In the genomic region with DNA sequence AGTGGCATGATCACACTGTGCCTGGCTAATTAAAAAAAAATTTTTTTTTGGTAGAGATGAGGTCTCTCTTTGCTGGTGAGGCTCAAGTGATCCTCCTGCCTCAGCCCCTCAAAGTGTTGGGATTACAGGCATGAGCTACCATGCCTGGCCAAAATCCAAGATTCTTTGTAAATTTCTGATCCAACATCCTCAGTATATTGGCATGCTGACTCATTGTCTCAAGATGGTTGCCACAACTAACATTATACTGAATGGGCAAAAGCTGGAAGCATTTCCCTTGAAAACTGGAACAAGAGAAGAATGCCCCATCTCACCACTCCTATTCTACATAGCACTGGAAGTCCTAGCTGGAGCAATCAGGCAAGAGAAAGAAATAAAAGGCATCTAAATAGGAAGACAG, we compare ENCODE assay signal across 18 cellular contexts.
DNase-seq lines count a peak whose midpoint lies in the region; ATAC-seq and TF ChIP-seq lines count a peak whose summit lies in the region.
"Had no signal": no experiment of that assay in that cellular context is flagged by ENCODE, and none has a peak within 500 bp of the region (broad histone marks: within the 10 kb centered on the region; RNA-seq: fewer than 3 reads in every experiment).

No MANE protein-coding gene starts in this region.

- no peaks in the 10 kb centered on the region for H3K4me1 Mint-ChIP-seq in GM23338
- no peaks in the 10 kb centered on the region for H3K4me1 Mint-ChIP-seq in activated T-cell treated with anti-CD3 and anti-CD28 coated beads, Interleukin-2, amount 50 U/mL, for 72 hours (ENCODE audit: low read depth)
- no peaks in the 10 kb centered on the region for H3K4me1 Mint-ChIP-seq in activated T-helper 17 cell treated with anti-CD3 and anti-CD28 coated beads, Interleukin-2, amount 50 U/mL, for 72 hours
- H3K4me1 Mint-ChIP-seq: activated CD8-positive, alpha-beta memory T cell treated with anti-CD3 and anti-CD28 coated beads, Interleukin-2, amount 10 ng/mL, durations not matched to agents 7 days and 5 days; WTC11 had no signal

- H3K27me3 Mint-ChIP-seq in GM23338 (ENCODE audit: insufficient read depth, low read depth, poor library complexity), result peaks cover 3% of the 10 kb centered on the region
- no peaks in the 10 kb centered on the region for H3K27me3 Mint-ChIP-seq in activated T-cell treated with anti-CD3 and anti-CD28 coated beads, Interleukin-2, amount 50 U/mL, for 72 hours (ENCODE audit: low read depth)
- H3K27me3 Mint-ChIP-seq in activated T-helper 17 cell treated with anti-CD3 and anti-CD28 coated beads, Interleukin-2, amount 50 U/mL, for 72 hours, result peaks cover 3% of the 10 kb centered on the region
- H3K27me3 Mint-ChIP-seq: activated CD8-positive, alpha-beta memory T cell treated with anti-CD3 and anti-CD28 coated beads, Interleukin-2, amount 10 ng/mL, durations not matched to agents 7 days and 5 days; activated naive CD8-positive, alpha-beta T cell had no signal

- H3K4me3 ChIP-seq in GM23338 (no peak overlapping the region), RWPE2 (ENCODE audit: severe bottlenecking) (no peak overlapping the region), epithelial cell of proximal tubule (ENCODE audit: low read depth, low read length) (no peak overlapping the region), osteoblast (ENCODE audit: insufficient read depth, low read length) (no peak overlapping the region)
- H3K4me3 ChIP-seq: right lobe of liver, transverse colon had no signal

- ATAC-seq in GM23338, result no peak
- peak; percentile 59; the same call in 2 of the 3 replicates for ATAC-seq in RWPE2 (ENCODE audit: low read depth)
- no peak for ATAC-seq in activated T-cell treated with anti-CD3 and anti-CD28 coated beads, Interleukin-2, amount 50 U/mL, for 72 hours (replicated peaks in 1 of 2)
- ATAC-seq in activated T-helper 17 cell treated with anti-CD3 and anti-CD28 coated beads, Interleukin-2, amount 50 U/mL, for 72 hours (replicated peaks), result no peak
- ATAC-seq: activated CD8-positive, alpha-beta memory T cell treated with anti-CD3 and anti-CD28 coated beads, Interleukin-2, amount 10 ng/mL, durations not matched to agents 7 days and 5 days; esophagus mucosa; HepG2; right lobe of liver; WTC11 had no signal

- H3K4me2 ChIP-seq in GM23338, result no peak overlapping the region
- no peak overlapping the region for H3K4me2 ChIP-seq in osteoblast (ENCODE audit: insufficient read depth, low read length)

- H3K9me3 ChIP-seq in RWPE2 (ENCODE audit: severe bottlenecking) (no peaks in the 10 kb centered on the region), osteoblast (ENCODE audit: low read depth, low read length) (no peaks in the 10 kb centered on the region)
- H3K9me3 ChIP-seq: neutrophil, right lobe of liver, transverse colon had no signal

- H3K36me3 ChIP-seq in GM23338 (ENCODE audit: insufficient read depth) (no peaks in the 10 kb centered on the region), RWPE2 (ENCODE audit: low read depth) (no peaks in the 10 kb centered on the region), osteoblast (ENCODE audit: insufficient read depth, low read length) (no peaks in the 10 kb centered on the region)
- H3K36me3 ChIP-seq: neutrophil, right lobe of liver, transverse colon had no signal

- no peaks in the 10 kb centered on the region for H3K79me2 ChIP-seq in GM23338 (replicated peaks; ENCODE audit: insufficient read depth)
- no peaks in the 10 kb centered on the region for H3K79me2 ChIP-seq in osteoblast (ENCODE audit: insufficient read depth, low read length)

- H3K27ac Mint-ChIP-seq in GM23338, result no peak overlapping the region
- no peak overlapping the region for H3K27ac Mint-ChIP-seq in activated T-cell treated with anti-CD3 and anti-CD28 coated beads, Interleukin-2, amount 50 U/mL, for 72 hours
- H3K27ac Mint-ChIP-seq in activated T-helper 17 cell treated with anti-CD3 and anti-CD28 coated beads, Interleukin-2, amount 50 U/mL, for 72 hours, result no peak overlapping the region
- H3K27ac Mint-ChIP-seq: activated CD8-positive, alpha-beta memory T cell treated with anti-CD3 and anti-CD28 coated beads, Interleukin-2, amount 10 ng/mL, durations not matched to agents 7 days and 5 days; activated naive CD8-positive, alpha-beta T cell; WTC11 had no signal

- no peak overlapping the region for H3K4me3 Mint-ChIP-seq in GM23338
- H3K4me3 Mint-ChIP-seq in activated T-cell treated with anti-CD3 and anti-CD28 coated beads, Interleukin-2, amount 50 U/mL, for 72 hours, result no peak overlapping the region
- no peak overlapping the region for H3K4me3 Mint-ChIP-seq in activated T-helper 17 cell treated with anti-CD3 and anti-CD28 coated beads, Interleukin-2, amount 50 U/mL, for 72 hours
- H3K4me3 Mint-ChIP-seq: activated CD8-positive, alpha-beta memory T cell treated with anti-CD3 and anti-CD28 coated beads, Interleukin-2, amount 10 ng/mL, durations not matched to agents 7 days and 5 days; activated naive CD8-positive, alpha-beta T cell; WTC11 had no signal

- H3K9me2 ChIP-seq in GM23338 (ENCODE audit: insufficient read depth), result no peaks in the 10 kb centered on the region

- H2AFZ ChIP-seq in GM23338, result peak overlapping the region; percentile 52; the same call in 1 of the 2 replicates
- peak overlapping the region; percentile 90 for H2AFZ ChIP-seq in osteoblast (ENCODE audit: low read length)

- H3K27me3 ChIP-seq in GM23338 (ENCODE audit: insufficient read depth), result no peaks in the 10 kb centered on the region
- no peaks in the 10 kb centered on the region for H3K27me3 ChIP-seq in RWPE2 (ENCODE audit: insufficient read depth, poor library complexity, severe bottlenecking)
- H3K27me3 ChIP-seq in osteoblast (ENCODE audit: insufficient read depth, low read length), result no peaks in the 10 kb centered on the region
- H3K27me3 ChIP-seq: neutrophil, right lobe of liver, transverse colon had no signal

- TF ChIP-seq CTCF in GM23338 (conservative IDR thresholded peaks at IDR 0.05; ENCODE audit: low read depth in 2 of 2) (no peak), RWPE2 (IDR thresholded peaks at IDR 0.05; ENCODE audit: poor library complexity, severe bottlenecking) (no peak), epithelial cell of proximal tubule (conservative IDR thresholded peaks at IDR 0.05; ENCODE audit: low read depth, low read length) (no peak), osteoblast (IDR thresholded peaks at IDR 0.05; ENCODE audit: extremely low read depth, low read depth, low read length) (no peak), GM20000 (IDR thresholded peaks at IDR 0.05; ENCODE audit: extremely low read depth, missing control alignments) (no peak)

- H3F3A ChIP-seq in GM23338 (replicated peaks; ENCODE audit: low read depth), result no peaks in the 10 kb centered on the region

- no peaks in the 10 kb centered on the region for H4K20me1 ChIP-seq in GM23338 (replicated peaks; ENCODE audit: insufficient read depth)
- no peaks in the 10 kb centered on the region for H4K20me1 ChIP-seq in osteoblast (ENCODE audit: insufficient read depth, low read length)

- H3K36me3 Mint-ChIP-seq in GM23338 (ENCODE audit: low read depth), result no peaks in the 10 kb centered on the region
- peaks cover 0 to 3% of the 10 kb centered on the region in 2 donors for H3K36me3 Mint-ChIP-seq in activated T-cell treated with anti-CD3 and anti-CD28 coated beads, Interleukin-2, amount 50 U/mL, for 72 hours (ENCODE audit: insufficient read depth in 2 of 2)
- H3K36me3 Mint-ChIP-seq in activated T-helper 17 cell treated with anti-CD3 and anti-CD28 coated beads, Interleukin-2, amount 50 U/mL, for 72 hours (ENCODE audit: low read depth), result no peaks in the 10 kb centered on the region
- H3K36me3 Mint-ChIP-seq: activated CD8-positive, alpha-beta memory T cell treated with anti-CD3 and anti-CD28 coated beads, Interleukin-2, amount 10 ng/mL, durations not matched to agents 7 days and 5 days; activated naive CD8-positive, alpha-beta T cell; WTC11 had no signal

- peaks cover 3% of the 10 kb centered on the region; the same call in 1 of the 3 replicates for H3K9me3 Mint-ChIP-seq in GM23338
- peaks cover 0 to 7% of the 10 kb centered on the region in 2 donors for H3K9me3 Mint-ChIP-seq in activated T-cell treated with anti-CD3 and anti-CD28 coated beads, Interleukin-2, amount 50 U/mL, for 72 hours
- no peaks in the 10 kb centered on the region for H3K9me3 Mint-ChIP-seq in activated T-helper 17 cell treated with anti-CD3 and anti-CD28 coated beads, Interleukin-2, amount 50 U/mL, for 72 hours

- H3K4me1 ChIP-seq in GM23338 (ENCODE audit: insufficient read depth) (no peaks in the 10 kb centered on the region), RWPE2 (ENCODE audit: insufficient read depth, poor library complexity, severe bottlenecking) (peaks cover 15% of the 10 kb centered on the region), osteoblast (ENCODE audit: insufficient read depth, low read length) (peaks cover 3% of the 10 kb centered on the region)
- H3K4me1 ChIP-seq: right lobe of liver had no signal

- DNase-seq in GM23338 (ENCODE audit: low spot score) (no peak), RWPE2 (ENCODE audit: low spot score) (no peak), epithelial cell of proximal tubule (ENCODE audit: low read depth) (peak; percentile 68), osteoblast (ENCODE audit: insufficient read length, low spot score, missing footprints) (no peak), GM20000 (ENCODE audit: low spot score) (no peak), DMS153 treated with DMSO at 0.1 percent for 48 hours (lab: John Stamatoyannopoulos, UW; ENCODE audit: unreplicated experiment) (no peak)
- no peak for DNase-seq in activated T-cell treated with anti-CD3 and anti-CD28 coated beads, Interleukin-2, amount 50 U/mL, for 72 hours
- DNase-seq: activated CD8-positive, alpha-beta memory T cell treated with anti-CD3 and anti-CD28 coated beads, Interleukin-2, amount 10 ng/mL, durations not matched to agents 7 days and 5 days; NCI-H1092; right lobe of liver; stimulated activated CD4-positive, alpha-beta T cell treated with anti-CD3 and anti-CD28 coated beads, Interleukin-4, amount 100 ng/mL, for 4 hours; transverse colon had no signal

- H3K27ac ChIP-seq in GM23338 (ENCODE audit: low read depth), result no peak overlapping the region
- peak overlapping the region; percentile 60 for H3K27ac ChIP-seq in RWPE2 (ENCODE audit: poor library complexity, severe bottlenecking)
- peak overlapping the region; percentile 55 for H3K27ac ChIP-seq in osteoblast (ENCODE audit: low read depth, low read length)
- H3K27ac ChIP-seq: neutrophil, right lobe of liver, transverse colon had no signal

TF ChIP-seq in GM23338, 12 proteins besides CTCF, POLR2A, EP300 and RAD21 (continues in another document):
- no peak for TF ChIP-seq POLR2AphosphoS5 (IDR thresholded peaks at IDR 0.05; ENCODE audit: low read depth)
- no peak for TF ChIP-seq STAT1 (IDR thresholded peaks at IDR 0.05; ENCODE audit: unreplicated experiment)
- no peak for TF ChIP-seq JUNB (IDR thresholded peaks at IDR 0.05; ENCODE audit: unreplicated experiment)
- no peak for TF ChIP-seq EZH2 (IDR thresholded peaks at IDR 0.05; ENCODE audit: low read depth, unreplicated experiment)
- no peak for TF ChIP-seq CREB1 (CRISPR knock-in tag; IDR thresholded peaks at IDR 0.05; ENCODE audit: low read depth)
- TF ChIP-seq NANOG (IDR thresholded peaks at IDR 0.05; ENCODE audit: borderline replicate concordance), result no peak
- no peak for TF ChIP-seq ZNF331 (CRISPR knock-in tag; IDR thresholded peaks at IDR 0.05; ENCODE audit: low read depth)
- no peak for TF ChIP-seq EZH2phosphoT487 (IDR thresholded peaks at IDR 0.05; ENCODE audit: unreplicated experiment)
